In genomic region chr7:1478480-1478879, GRCh38 we compare ENCODE assay signal across 2 cellular contexts.
TF ChIP-seq lines count a peak whose summit lies in the region.

No MANE protein-coding gene starts in this region.

TF ChIP-seq in GM12878, 131 proteins besides CTCF, POLR2A, EP300 and RAD21 (continues in another document):
- TF ChIP-seq CREM (IDR thresholded peaks at IDR 0.05; ENCODE audit: low read depth) (no peak), PAX8 (IDR thresholded peaks at IDR 0.05) (no peak), ZNF217 (IDR thresholded peaks at IDR 0.05) (no peak), IRF3 (IDR thresholded peaks at IDR 0.05) (no peak), NR2C2 (IDR thresholded peaks at IDR 0.05; ENCODE audit: borderline replicate concordance, control insufficient read depth, insufficient read length, low read depth) (no peak), TCF3 (IDR thresholded peaks at IDR 0.05; ENCODE audit: borderline replicate concordance, insufficient read depth, low read depth, low read length) (no peak), ZNF687 (IDR thresholded peaks at IDR 0.05) (no peak), MEF2A (IDR thresholded peaks at IDR 0.05; ENCODE audit: insufficient read depth, low read depth, low read length) (no peak), CUX1 (IDR thresholded peaks at IDR 0.05; ENCODE audit: insufficient replicate concordance, low read depth, low read length) (no peak)

TF ChIP-seq in K562, 482 proteins besides CTCF, POLR2A, EP300 and RAD21:
- no peak for TF ChIP-seq BRF2 (IDR thresholded peaks at IDR 0.05; ENCODE audit: borderline replicate concordance, insufficient read depth, insufficient read length)
- peak; percentile 34; the same call in 1 of the 2 replicates for TF ChIP-seq HNRNPL (IDR thresholded peaks at IDR 0.05; ENCODE audit: low read depth, low read length)
TF ChIP-seq in K562: peak in this region for 1.
